ENCODE assay signal across 1 cellular context in the genomic region with DNA sequence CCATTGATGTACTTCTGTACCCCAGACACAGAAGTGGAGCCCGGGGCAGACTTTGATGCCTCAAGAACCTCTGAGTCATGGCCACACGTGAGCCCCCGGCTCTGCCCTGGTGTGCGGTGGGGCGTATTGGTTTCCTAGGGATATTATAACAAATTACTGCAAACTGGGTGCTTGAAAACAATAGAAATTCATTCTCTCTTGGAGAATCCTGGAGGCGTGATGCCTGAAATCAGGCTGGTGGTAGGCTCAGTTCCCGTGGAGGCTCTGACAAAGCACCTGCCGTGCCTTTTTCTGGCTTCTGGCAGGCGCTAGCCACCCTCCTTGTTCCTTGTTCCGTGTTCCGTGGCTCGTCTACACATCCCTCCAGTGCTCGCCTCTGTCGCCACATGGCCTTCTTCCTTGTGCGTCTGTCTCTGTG.
TF ChIP-seq lines count a peak whose summit lies in the region.

No MANE protein-coding gene starts in this region.

TF ChIP-seq in WTC11, 78 proteins besides CTCF, POLR2A, EP300 and RAD21 (continued from another document):
- no peak for TF ChIP-seq ETV6 (CRISPR knock-in tag; IDR thresholded peaks at IDR 0.05)
- TF ChIP-seq, protein P1, sequence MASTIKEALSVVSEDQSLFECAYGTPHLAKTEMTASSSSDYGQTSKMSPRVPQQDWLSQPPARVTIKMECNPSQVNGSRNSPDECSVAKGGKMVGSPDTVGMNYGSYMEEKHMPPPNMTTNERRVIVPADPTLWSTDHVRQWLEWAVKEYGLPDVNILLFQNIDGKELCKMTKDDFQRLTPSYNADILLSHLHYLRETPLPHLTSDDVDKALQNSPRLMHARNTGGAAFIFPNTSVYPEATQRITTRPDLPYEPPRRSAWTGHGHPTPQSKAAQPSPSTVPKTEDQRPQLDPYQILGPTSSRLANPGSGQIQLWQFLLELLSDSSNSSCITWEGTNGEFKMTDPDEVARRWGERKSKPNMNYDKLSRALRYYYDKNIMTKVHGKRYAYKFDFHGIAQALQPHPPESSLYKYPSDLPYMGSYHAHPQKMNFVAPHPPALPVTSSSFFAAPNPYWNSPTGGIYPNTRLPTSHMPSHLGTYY (CRISPR knock-in tag; IDR thresholded peaks at IDR 0.05), result no peak
- TF ChIP-seq RORB (CRISPR knock-in tag; IDR thresholded peaks at IDR 0.05), result no peak
- TF ChIP-seq, protein P2, sequence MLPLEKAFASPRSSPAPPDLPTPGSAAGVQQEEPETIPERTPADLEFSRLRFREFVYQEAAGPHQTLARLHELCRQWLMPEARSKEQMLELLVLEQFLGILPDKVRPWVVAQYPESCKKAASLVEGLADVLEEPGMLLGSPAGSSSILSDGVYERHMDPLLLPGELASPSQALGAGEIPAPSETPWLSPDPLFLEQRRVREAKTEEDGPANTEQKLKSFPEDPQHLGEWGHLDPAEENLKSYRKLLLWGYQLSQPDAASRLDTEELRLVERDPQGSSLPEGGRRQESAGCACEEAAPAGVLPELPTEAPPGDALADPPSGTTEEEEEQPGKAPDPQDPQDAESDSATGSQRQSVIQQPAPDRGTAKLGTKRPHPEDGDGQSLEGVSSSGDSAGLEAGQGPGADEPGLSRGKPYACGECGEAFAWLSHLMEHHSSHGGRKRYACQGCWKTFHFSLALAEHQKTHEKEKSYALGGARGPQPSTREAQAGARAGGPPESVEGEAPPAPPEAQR (CRISPR knock-in tag; IDR thresholded peaks at IDR 0.05), result no peak
- TF ChIP-seq, protein P3, sequence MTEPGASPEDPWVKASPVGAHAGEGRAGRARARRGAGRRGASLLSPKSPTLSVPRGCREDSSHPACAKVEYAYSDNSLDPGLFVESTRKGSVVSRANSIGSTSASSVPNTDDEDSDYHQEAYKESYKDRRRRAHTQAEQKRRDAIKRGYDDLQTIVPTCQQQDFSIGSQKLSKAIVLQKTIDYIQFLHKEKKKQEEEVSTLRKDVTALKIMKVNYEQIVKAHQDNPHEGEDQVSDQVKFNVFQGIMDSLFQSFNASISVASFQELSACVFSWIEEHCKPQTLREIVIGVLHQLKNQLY (CRISPR knock-in tag; IDR thresholded peaks at IDR 0.05), result no peak
- no peak for TF ChIP-seq SMAD3 (CRISPR knock-in tag; IDR thresholded peaks at IDR 0.05; ENCODE audit: borderline replicate concordance)
- TF ChIP-seq TEAD4 (CRISPR knock-in tag; IDR thresholded peaks at IDR 0.05), result no peak
- TF ChIP-seq, protein P4, sequence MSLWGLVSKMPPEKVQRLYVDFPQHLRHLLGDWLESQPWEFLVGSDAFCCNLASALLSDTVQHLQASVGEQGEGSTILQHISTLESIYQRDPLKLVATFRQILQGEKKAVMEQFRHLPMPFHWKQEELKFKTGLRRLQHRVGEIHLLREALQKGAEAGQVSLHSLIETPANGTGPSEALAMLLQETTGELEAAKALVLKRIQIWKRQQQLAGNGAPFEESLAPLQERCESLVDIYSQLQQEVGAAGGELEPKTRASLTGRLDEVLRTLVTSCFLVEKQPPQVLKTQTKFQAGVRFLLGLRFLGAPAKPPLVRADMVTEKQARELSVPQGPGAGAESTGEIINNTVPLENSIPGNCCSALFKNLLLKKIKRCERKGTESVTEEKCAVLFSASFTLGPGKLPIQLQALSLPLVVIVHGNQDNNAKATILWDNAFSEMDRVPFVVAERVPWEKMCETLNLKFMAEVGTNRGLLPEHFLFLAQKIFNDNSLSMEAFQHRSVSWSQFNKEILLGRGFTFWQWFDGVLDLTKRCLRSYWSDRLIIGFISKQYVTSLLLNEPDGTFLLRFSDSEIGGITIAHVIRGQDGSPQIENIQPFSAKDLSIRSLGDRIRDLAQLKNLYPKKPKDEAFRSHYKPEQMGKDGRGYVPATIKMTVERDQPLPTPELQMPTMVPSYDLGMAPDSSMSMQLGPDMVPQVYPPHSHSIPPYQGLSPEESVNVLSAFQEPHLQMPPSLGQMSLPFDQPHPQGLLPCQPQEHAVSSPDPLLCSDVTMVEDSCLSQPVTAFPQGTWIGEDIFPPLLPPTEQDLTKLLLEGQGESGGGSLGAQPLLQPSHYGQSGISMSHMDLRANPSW (CRISPR knock-in tag; conservative IDR thresholded peaks at IDR 0.05; ENCODE audit: low read depth), result no peak
